18 cellular contexts compared by ENCODE assay signal in the genomic region with DNA sequence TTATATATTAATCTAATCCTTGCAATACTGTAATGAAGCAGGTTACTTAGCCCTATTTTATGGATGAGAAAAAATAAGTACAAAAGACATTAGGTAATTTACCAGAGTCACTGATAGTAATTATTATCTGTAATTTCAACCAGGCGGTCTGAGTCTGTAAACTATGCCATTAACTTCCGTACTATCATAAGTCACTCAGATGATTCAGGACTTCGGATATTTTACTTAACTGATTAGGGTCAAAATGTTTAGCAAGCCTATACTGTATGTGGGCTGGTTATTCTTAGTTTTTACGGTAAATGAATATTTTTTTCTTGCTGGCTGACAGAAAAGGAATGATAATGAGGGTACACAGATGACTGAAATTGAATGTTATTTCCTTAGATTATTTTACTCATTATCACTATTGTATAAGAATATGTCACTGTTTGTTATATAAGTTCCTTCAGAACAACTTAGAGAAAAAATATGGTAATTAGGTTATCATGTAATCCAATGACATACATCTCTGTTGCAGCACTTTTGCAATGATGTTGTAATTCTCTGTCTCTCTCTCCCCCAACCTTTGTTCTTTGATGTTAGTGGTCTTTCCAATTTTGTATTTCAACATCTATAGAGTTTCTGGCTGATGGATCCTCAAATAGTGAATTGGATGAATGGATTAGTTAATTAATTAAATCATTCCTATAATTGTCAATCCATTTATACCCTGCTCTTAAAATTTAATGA.
A peak's percentile ranks its signal among the peaks of the same experiment; 100 is the strongest.
DNase-seq lines count a peak whose midpoint lies in the region; ATAC-seq and TF ChIP-seq lines count a peak whose summit lies in the region.
"Had no signal": no experiment of that assay in that cellular context is flagged by ENCODE, and none has a peak within 500 bp of the region (broad histone marks: within the 10 kb centered on the region; RNA-seq: fewer than 3 reads in every experiment).

No MANE protein-coding gene starts in this region.

- H3K4me3 Mint-ChIP-seq in WTC11 = no peak overlapping the region
- H3K4me3 Mint-ChIP-seq: CD14-positive monocyte had no signal

- H3K4me2 ChIP-seq in GM23248 (ENCODE audit: unreplicated experiment) (peak overlapping the region; percentile 55), mesenchymal stem cell (ENCODE audit: low read length, poor library complexity, severe bottlenecking) (no peak overlapping the region)

- no peak overlapping the region for H3K27ac Mint-ChIP-seq in WTC11
- H3K27ac Mint-ChIP-seq: CD14-positive monocyte had no signal

- H3K36me3 ChIP-seq in GM23248 (ENCODE audit: low read depth) (no peaks in the 10 kb centered on the region), adipocyte (ENCODE audit: control insufficient read depth, insufficient read depth, low read length, severe bottlenecking) (peaks cover 3% of the 10 kb centered on the region), mesenchymal stem cell (ENCODE audit: control insufficient read depth in 1 of 2, insufficient read depth in 2 of 2, low read depth in 1 of 2, low read length in 2 of 2) (peaks cover 0 to 46% of the 10 kb centered on the region in 2 experiments)

- H4K20me1 ChIP-seq in GM23248 (ENCODE audit: insufficient read depth) = no peaks in the 10 kb centered on the region

- no peaks in the 10 kb centered on the region for H3K9me2 ChIP-seq in GM23248 (ENCODE audit: insufficient read depth)

- H3K23ac ChIP-seq in mesenchymal stem cell (ENCODE audit: low read length in 2 of 2) = no peak overlapping the region

- H3F3A ChIP-seq in GM23248 (ENCODE audit: insufficient read depth) = peaks cover 63% of the 10 kb centered on the region

- H4K91ac ChIP-seq in mesenchymal stem cell (ENCODE audit: low read length) = no peak overlapping the region

- 4 to 8% methylated on average over 4 of the region's 4 CpGs for WGBS in GM23248 (ENCODE audit: low coverage in 1 of 2, low lambda C conversion rate in 2 of 2, missing lambda C conversion rate in 2 of 2), 2 experiments
- 98% methylated on average over 4 of the region's 4 CpGs for WGBS in mesenchymal stem cell

- no peak overlapping the region for H4K8ac ChIP-seq in mesenchymal stem cell (ENCODE audit: low read length)

- no peak for ATAC-seq in WTC11
- ATAC-seq: PC-3 had no signal

- no peak overlapping the region for H2BK15ac ChIP-seq in mesenchymal stem cell (ENCODE audit: low read depth, poor library complexity, severe bottlenecking)

- H2AFZ ChIP-seq in GM23248 (no peak overlapping the region), mesenchymal stem cell (ENCODE audit: low read depth, low read length) (no peak overlapping the region)

- H3K27ac ChIP-seq in GM23248 = peak overlapping the region; percentile 45
- no peak overlapping the region for H3K27ac ChIP-seq in mesenchymal stem cell (ENCODE audit: low read length, poor library complexity, severe bottlenecking)

- H2BK5ac ChIP-seq in mesenchymal stem cell (ENCODE audit: low read depth, low read length, poor library complexity, severe bottlenecking) = no peak overlapping the region

- no peak overlapping the region for H3K4ac ChIP-seq in mesenchymal stem cell (ENCODE audit: low read depth in 1 of 2, low read length in 2 of 2)

- no peaks in the 10 kb centered on the region; the same call in 1 of the 2 replicates for H3K27me3 Mint-ChIP-seq in WTC11 (ENCODE audit: low read depth)

- DNase-seq in GM23248 = peak; percentile 54
- DNase-seq in adipocyte (ENCODE audit: low read depth) = peak; percentile 66
- peak; percentile 28 for DNase-seq in fibroblast of mammary gland (ENCODE audit: low read depth)
- DNase-seq in mesenchymal stem cell = peak; percentile 27
- DNase-seq in occipital lobe (lab: John Stamatoyannopoulos, UW) = no peak
- DNase-seq in NK-92 treated with Interleukin-12 subunit alpha and Interleukin-12 subunit beta, amount 100 ng/mL, for 24 hours (lab: John Stamatoyannopoulos, UW) = no peak
- no peak for DNase-seq in WTC11 (ENCODE audit: low spot score)
- DNase-seq: DMS 273 treated with DMSO at 0.1 percent for 48 hours, DND-41, KG1, NCI-H1092, NCI-H1436 treated with DMSO at 0.1 percent for 48 hours, NCI-H2029, NCI-H345, NCI-H524 treated with DMSO at 0.1 percent for 48 hours, PC-3, RPMI8226 had no signal

- H3K4me1 Mint-ChIP-seq in WTC11 = no peaks in the 10 kb centered on the region
- H3K4me1 Mint-ChIP-seq: CD14-positive monocyte had no signal

- H3K18ac ChIP-seq in mesenchymal stem cell (ENCODE audit: low read depth in 1 of 2, low read length in 2 of 2) = no peak overlapping the region

- peak overlapping the region; percentile 23; the same call in 1 of the 2 replicates for H3K4me3 ChIP-seq in GM23248
- no peak overlapping the region for H3K4me3 ChIP-seq in adipocyte (ENCODE audit: low read length)
- no peak overlapping the region for H3K4me3 ChIP-seq in fibroblast of mammary gland (ENCODE audit: control insufficient read depth, low read depth, low read length)
- no peak overlapping the region for H3K4me3 ChIP-seq in mesenchymal stem cell (ENCODE audit: insufficient read depth in 1 of 2, low read depth in 1 of 2, low read length in 2 of 2)

- no peaks in the 10 kb centered on the region for H3K36me3 Mint-ChIP-seq in WTC11
- H3K36me3 Mint-ChIP-seq: CD14-positive monocyte had no signal

- no peak overlapping the region for H2BK120ac ChIP-seq in mesenchymal stem cell (ENCODE audit: low read depth, low read length)

- POLR2A ChIA-PET in WTC11 (lab: Charles Lee) = no interaction called here

- no peak for TF ChIP-seq CTCF in fibroblast of mammary gland (conservative IDR thresholded peaks at IDR 0.05; ENCODE audit: control insufficient read depth, insufficient read depth, low read depth, low read length)
- TF ChIP-seq CTCF in WTC11 (IDR thresholded peaks at IDR 0.05) = no peak

- H3K14ac ChIP-seq in mesenchymal stem cell (ENCODE audit: low read length in 2 of 2) = no peak overlapping the region

- H2BK12ac ChIP-seq in mesenchymal stem cell (ENCODE audit: low read length in 2 of 2) = no peak overlapping the region

- no peaks in the 10 kb centered on the region for H3K9me3 ChIP-seq in GM23248 (ENCODE audit: low read depth)
- peaks cover 4% of the 10 kb centered on the region for H3K9me3 ChIP-seq in adipocyte (ENCODE audit: control insufficient read depth, low read length)
- no peaks in the 10 kb centered on the region for H3K9me3 ChIP-seq in mesenchymal stem cell (ENCODE audit: control insufficient read depth, low read length)

- peaks cover 32% of the 10 kb centered on the region for H3K4me1 ChIP-seq in GM23248 (ENCODE audit: insufficient read depth)
- H3K4me1 ChIP-seq in adipocyte (ENCODE audit: control insufficient read depth, insufficient read depth, low read length) = no peaks in the 10 kb centered on the region
- no peaks in the 10 kb centered on the region for H3K4me1 ChIP-seq in mesenchymal stem cell (ENCODE audit: control insufficient read depth, insufficient read depth, low read depth, low read length)

- H3K9ac ChIP-seq in GM23248 (peak overlapping the region; percentile 22), adipocyte (ENCODE audit: low read length) (no peak overlapping the region), mesenchymal stem cell (ENCODE audit: low read length) (no peak overlapping the region)

- H3K9me3 Mint-ChIP-seq in WTC11 = no peaks in the 10 kb centered on the region

- in situ Hi-C loops in GM23248 (cut with MboI) = loop anchor here (25.0 kb wide), 1 partner anchor 722 kb away; no protein-coding TSS in a partner anchor

- CTCF ChIA-PET in WTC11 (lab: Charles Lee) = no interaction called here

- peaks cover 98% of the 10 kb centered on the region for H3K79me2 ChIP-seq in GM23248 (ENCODE audit: insufficient read depth)

- peaks cover 10% of the 10 kb centered on the region for H3K79me1 ChIP-seq in mesenchymal stem cell (replicated peaks; ENCODE audit: low read length, poor library complexity, severe bottlenecking)

- H2AK5ac ChIP-seq in mesenchymal stem cell (ENCODE audit: low read length, severe bottlenecking) = no peak overlapping the region

- H3K27me3 ChIP-seq in GM23248 (replicated peaks; ENCODE audit: insufficient read depth) (no peaks in the 10 kb centered on the region), adipocyte (replicated peaks; ENCODE audit: control insufficient read depth, insufficient read depth, low read length) (no peaks in the 10 kb centered on the region), mesenchymal stem cell (ENCODE audit: control insufficient read depth in 1 of 2, insufficient read depth in 1 of 2, low read length in 2 of 2) (no peaks in the 10 kb centered on the region)

TF ChIP-seq in WTC11, 78 proteins besides CTCF, POLR2A, EP300 and RAD21 (continues in another document):
- TF ChIP-seq GRHL2 (CRISPR knock-in tag; IDR thresholded peaks at IDR 0.05; ENCODE audit: insufficient replicate concordance, severe bottlenecking) (no peak), NR2C2 (CRISPR knock-in tag; IDR thresholded peaks at IDR 0.05) (no peak), ELF4 (CRISPR knock-in tag; IDR thresholded peaks at IDR 0.05; ENCODE audit: low read depth) (no peak), CBFB (CRISPR knock-in tag; IDR thresholded peaks at IDR 0.05; ENCODE audit: low read depth) (no peak), ZNF263 (CRISPR knock-in tag; IDR thresholded peaks at IDR 0.05; ENCODE audit: low read depth) (no peak), TEAD1 (CRISPR knock-in tag; IDR thresholded peaks at IDR 0.05) (no peak)
- TF ChIP-seq, protein P1, sequence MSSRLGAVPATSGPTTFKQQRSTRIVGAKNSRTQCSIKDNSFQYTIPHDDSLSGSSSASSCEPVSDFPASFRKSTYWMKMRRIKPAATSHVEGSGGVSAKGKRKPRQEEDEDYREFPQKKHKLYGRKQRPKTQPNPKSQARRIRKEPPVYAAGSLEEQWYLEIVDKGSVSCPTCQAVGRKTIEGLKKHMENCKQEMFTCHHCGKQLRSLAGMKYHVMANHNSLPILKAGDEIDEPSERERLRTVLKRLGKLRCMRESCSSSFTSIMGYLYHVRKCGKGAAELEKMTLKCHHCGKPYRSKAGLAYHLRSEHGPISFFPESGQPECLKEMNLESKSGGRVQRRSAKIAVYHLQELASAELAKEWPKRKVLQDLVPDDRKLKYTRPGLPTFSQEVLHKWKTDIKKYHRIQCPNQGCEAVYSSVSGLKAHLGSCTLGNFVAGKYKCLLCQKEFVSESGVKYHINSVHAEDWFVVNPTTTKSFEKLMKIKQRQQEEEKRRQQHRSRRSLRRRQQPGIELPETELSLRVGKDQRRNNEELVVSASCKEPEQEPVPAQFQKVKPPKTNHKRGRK (CRISPR knock-in tag; IDR thresholded peaks at IDR 0.05; ENCODE audit: borderline replicate concordance) = no peak
- TF ChIP-seq, protein P2, sequence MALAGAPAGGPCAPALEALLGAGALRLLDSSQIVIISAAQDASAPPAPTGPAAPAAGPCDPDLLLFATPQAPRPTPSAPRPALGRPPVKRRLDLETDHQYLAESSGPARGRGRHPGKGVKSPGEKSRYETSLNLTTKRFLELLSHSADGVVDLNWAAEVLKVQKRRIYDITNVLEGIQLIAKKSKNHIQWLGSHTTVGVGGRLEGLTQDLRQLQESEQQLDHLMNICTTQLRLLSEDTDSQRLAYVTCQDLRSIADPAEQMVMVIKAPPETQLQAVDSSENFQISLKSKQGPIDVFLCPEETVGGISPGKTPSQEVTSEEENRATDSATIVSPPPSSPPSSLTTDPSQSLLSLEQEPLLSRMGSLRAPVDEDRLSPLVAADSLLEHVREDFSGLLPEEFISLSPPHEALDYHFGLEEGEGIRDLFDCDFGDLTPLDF (CRISPR knock-in tag; IDR thresholded peaks at IDR 0.05) = no peak

Comparison
In these comparisons a context has a peak if more than half of its experiments do, and no peak if none do; other contexts are left out.
1. DNase-seq: peak in GM23248 (single experiment), adipocyte (single experiment), fibroblast of mammary gland (single experiment) and mesenchymal stem cell (single experiment); none in occipital lobe (single experiment), NK-92 treated with Interleukin-12 subunit alpha and Interleukin-12 subunit beta, amount 100 ng/mL, for 24 hours (single experiment) and WTC11 (single experiment).